19 cellular contexts compared by ENCODE assay signal in the genomic region with DNA sequence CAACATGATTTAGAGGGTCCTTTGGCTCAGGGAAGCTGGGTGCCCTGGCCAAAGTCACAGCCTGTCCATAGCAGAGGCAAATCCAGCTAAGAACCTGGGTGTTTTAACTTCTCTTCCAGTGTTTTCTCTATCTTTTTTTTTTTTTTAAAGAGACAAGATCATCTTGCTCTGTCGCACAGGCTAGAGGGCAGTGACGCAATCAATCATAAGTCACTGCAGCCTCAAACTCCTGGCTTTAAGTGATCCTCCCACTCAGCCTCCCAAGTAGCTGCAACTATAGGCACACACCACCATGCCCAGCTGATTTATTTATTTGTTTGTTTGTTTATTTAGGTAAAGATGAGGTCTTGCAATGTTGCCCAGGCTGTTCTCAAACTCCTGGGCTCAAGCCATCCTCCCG. TPM values are rescaled to one million over a fixed set of nuclear protein-coding genes. Genes with fewer than 3 reads are reported as not detected.
DNase-seq lines count a peak whose midpoint lies in the region; ATAC-seq, FAIRE-seq and TF ChIP-seq lines count a peak whose summit lies in the region.
"Had no signal": no experiment of that assay in that cellular context is flagged by ENCODE, and none has a peak within 500 bp of the region (broad histone marks: within the 10 kb centered on the region; RNA-seq: fewer than 3 reads in every experiment).

No MANE protein-coding gene starts in this region.

- POLR2A ChIA-PET in K562 (lab: Yijun Ruan, JAX): interaction anchor here (0.8 to 1.5 kb wide), 2 partner anchors 10 to 547 kb away, joined by 3 to 4 read pairs; a partner anchor contains a TSS

- TF ChIP-seq EP300 in K562 (IDR thresholded peaks at IDR 0.05; ENCODE audit: low read length) (no peak), ovary (IDR thresholded peaks at IDR 0.05) (no peak)

- FAIRE-seq in K562 (lab: Jason Lieb, UNC): no peak
- FAIRE-seq: D721Med, G401.6, GM12891, H54 had no signal

- CTCF ChIA-PET in K562 (lab: Yijun Ruan, JAX; ENCODE audit: low intra/inter-chr PET ratio): no interaction called here

- peak; percentile 2 for DNase-seq in activated effector memory CD4-positive, alpha-beta T cell treated with anti-CD3 and anti-CD28 coated beads, Interleukin-2, amount 50 U/mL, for 16 hours
- no peak for DNase-seq in activated effector memory CD4-positive, alpha-beta T cell treated with Interleukin-2 at 50 U/mL for 16 hours
- peak; percentile 64 for DNase-seq in MV-4-11 (lab: John Stamatoyannopoulos, UW)
- DNase-seq in K562 (ENCODE audit: extremely low read depth in 1 of 4, low spot score in 3 of 4): no peak
- no peak for DNase-seq in GM19238 (ENCODE audit: insufficient read length, low spot score)
- DNase-seq in ovary: no peak
- no peak for DNase-seq in medulla oblongata (ENCODE audit: extremely low spot score)
- DNase-seq: AML-193; Caco-2; CD4-positive, alpha-beta T cell; GM23248; HCEC 1CT had no signal

- 0% methylated on average over 3 of the region's 3 CpGs for WGBS in K562 (ENCODE audit: insufficient coverage, low coverage, missing lambda C conversion rate)
- 68 to 76% (median 72%) methylated on average over 3 of the region's 3 CpGs for WGBS in ovary, 3 donors

- H3K9me1 ChIP-seq in K562 (ENCODE audit: control insufficient read depth, insufficient read depth, low read length): no peaks in the 10 kb centered on the region

- H3K27me3 ChIP-seq in K562 (ENCODE audit: control insufficient read depth in 2 of 2, insufficient read depth in 2 of 2, low read length in 2 of 2) (peaks cover 0 to 16% of the 10 kb centered on the region in 2 experiments; a peak in 2 of 5 replicates), ovary (no peaks in the 10 kb centered on the region)

- BruUV-seq in K562 (replicated peaks; lab: Mats Ljungman, UMichigan): no TSS peak

- H3K36me3 ChIP-seq in K562 (ENCODE audit: control insufficient read depth, insufficient read depth, low read length) (no peaks in the 10 kb centered on the region), ovary (no peaks in the 10 kb centered on the region)

- H3K4me1 ChIP-seq in K562 (replicated peaks in 1 of 2; ENCODE audit: control insufficient read depth in 2 of 2, insufficient read depth in 2 of 2, low read length in 2 of 2) (no peaks in the 10 kb centered on the region), ovary (ENCODE audit: insufficient read depth) (no peaks in the 10 kb centered on the region)
- H3K4me1 ChIP-seq: Caco-2 had no signal

- no peak overlapping the region for H2AFZ ChIP-seq in K562 (ENCODE audit: low read depth, low read length)
- H2AFZ ChIP-seq: GM23248 had no signal

- H3K4me3 ChIP-seq in K562 (no peak overlapping the region), ovary (no peak overlapping the region)
- H3K4me3 ChIP-seq: GM23248 had no signal

- intact Hi-C loops in K562 (cut with micrococcal nuclease): no loop called here
- intact Hi-C loops in ovary (cut with DNase I): no loop called here

- H3K27ac ChIP-seq in K562 (ENCODE audit: extremely low read depth, low read depth, low read length) (no peak overlapping the region), ovary (no peak overlapping the region)
- H3K27ac ChIP-seq: C4-2B, GM23248 had no signal

- ATAC-seq in K562: no peak

- TF ChIP-seq POLR2A in K562 (conservative IDR thresholded peaks at IDR 0.05) (no peak), ovary (IDR thresholded peaks at IDR 0.05) (no peak)

- no peaks in the 10 kb centered on the region for H4K20me1 ChIP-seq in K562 (replicated peaks; ENCODE audit: control insufficient read depth, insufficient read depth, low read length)

- H3K79me2 ChIP-seq in K562 (ENCODE audit: control insufficient read depth, insufficient read depth, low read length): no peaks in the 10 kb centered on the region

- H3K9me3 ChIP-seq in K562 (replicated peaks; ENCODE audit: control insufficient read depth, insufficient read depth, low read depth, low read length) (no peaks in the 10 kb centered on the region), ovary (no peaks in the 10 kb centered on the region)
- H3K9me3 ChIP-seq: Caco-2 had no signal

- in situ Hi-C loops in K562 (cut with MboI): no loop called here

- no peak overlapping the region for H3K4me2 ChIP-seq in K562 (ENCODE audit: insufficient read depth, low read length)

- TF ChIP-seq CTCF in K562 (IDR thresholded peaks at IDR 0.05 in 2 of 3, conservative IDR thresholded peaks at IDR 0.05 in 1 of 3; ENCODE audit: insufficient read depth in 2 of 3, low read depth in 1 of 3, low read length in 3 of 3) (no peak), ovary (IDR thresholded peaks at IDR 0.05) (no peak)

- no peak for TF ChIP-seq RAD21 in K562 (CRISPR knock-in tag; conservative IDR thresholded peaks at IDR 0.05 in 1 of 2, IDR thresholded peaks at IDR 0.05 in 1 of 2)

- H3K9ac ChIP-seq in K562 (ENCODE audit: insufficient read depth in 1 of 2, low read depth in 2 of 2, low read length in 2 of 2): no peak overlapping the region
- H3K9ac ChIP-seq: GM23248 had no signal

TF ChIP-seq in K562, 482 proteins besides CTCF, POLR2A, EP300 and RAD21:
- TF ChIP-seq, protein P1, sequence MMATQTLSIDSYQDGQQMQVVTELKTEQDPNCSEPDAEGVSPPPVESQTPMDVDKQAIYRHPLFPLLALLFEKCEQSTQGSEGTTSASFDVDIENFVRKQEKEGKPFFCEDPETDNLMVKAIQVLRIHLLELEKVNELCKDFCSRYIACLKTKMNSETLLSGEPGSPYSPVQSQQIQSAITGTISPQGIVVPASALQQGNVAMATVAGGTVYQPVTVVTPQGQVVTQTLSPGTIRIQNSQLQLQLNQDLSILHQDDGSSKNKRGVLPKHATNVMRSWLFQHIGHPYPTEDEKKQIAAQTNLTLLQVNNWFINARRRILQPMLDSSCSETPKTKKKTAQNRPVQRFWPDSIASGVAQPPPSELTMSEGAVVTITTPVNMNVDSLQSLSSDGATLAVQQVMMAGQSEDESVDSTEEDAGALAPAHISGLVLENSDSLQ (IDR thresholded peaks at IDR 0.05): peak; percentile 27; the same call in 1 of the 2 replicates
- TF ChIP-seq CREB1 (IDR thresholded peaks at IDR 0.05) (no peak), CREB1 (CRISPR knock-in tag; IDR thresholded peaks at IDR 0.05) (no peak), ZNF384 (IDR thresholded peaks at IDR 0.05; ENCODE audit: low read depth, low read length) (peak; percentile 58; the same call in 1 of the 2 replicates), CEBPB (tag; IDR thresholded peaks at IDR 0.05) (peak; percentile 69), ZNF707 (CRISPR knock-in tag; conservative IDR thresholded peaks at IDR 0.05) (no peak), MEIS2 (IDR thresholded peaks at IDR 0.05; ENCODE audit: partially characterized antibody) (peak; percentile 10), CHCHD3 (CRISPR knock-in tag; IDR thresholded peaks at IDR 0.05) (no peak), CEBPG (CRISPR knock-in tag; IDR thresholded peaks at IDR 0.05) (no peak), CEBPG (tag; conservative IDR thresholded peaks at IDR 0.05 in 1 of 2, IDR thresholded peaks at IDR 0.05 in 1 of 2) (peak; percentile 52 to 68), HOXB6 (CRISPR knock-in tag; IDR thresholded peaks at IDR 0.05; ENCODE audit: borderline replicate concordance) (no peak)
- TF ChIP-seq, protein P2, sequence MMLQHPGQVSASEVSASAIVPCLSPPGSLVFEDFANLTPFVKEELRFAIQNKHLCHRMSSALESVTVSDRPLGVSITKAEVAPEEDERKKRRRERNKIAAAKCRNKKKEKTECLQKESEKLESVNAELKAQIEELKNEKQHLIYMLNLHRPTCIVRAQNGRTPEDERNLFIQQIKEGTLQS (IDR thresholded peaks at IDR 0.05): peak; percentile 68
- TF ChIP-seq, protein P2 (CRISPR knock-in tag; conservative IDR thresholded peaks at IDR 0.05): no peak

RNA-seq across cellular contexts. Expression of a gene that starts 14.8 kb away (rescaled TPM):
- not detected in 2 replicates for total RNA-seq in K562 (2011; cell fraction: chromatin; rRNA removed; ENCODE audit: low replicate concordance)
- not detected in 2 replicates for total RNA-seq in K562 (2011; cell fraction: nucleolus; rRNA removed)
- under 0.01 TPM in 1 of 2 replicates, not detected in the other for total RNA-seq in K562 (2011; cell fraction: nucleoplasm; rRNA removed)
- total RNA-seq in K562 (2014; rRNA removed) (not detected in 2 replicates), K562 (2014; rRNA removed; fragmentation: Illumina TruSeq; extraction: Trizol) (not detected in 2 replicates), K562 (2015; rRNA removed; fragmentation: Illumina TruSeq; extraction: Trizol) (not detected in 2 replicates), K562 (2021) (not detected in 2 replicates), ovary (1 to 10 TPM in 2 of 7 donors, under 1 TPM in 4, not detected in 1; 0.08 to 5.4 (median 0.68) TPM)
- polyA plus RNA-seq in K562 (2011; rRNA removed) (not detected in 2 replicates), K562 (2014; fragmentation: Illumina TruSeq; extraction: Trizol) (not detected in 2 replicates), K562 (2014; fragmentation: Nextera tagmentation; extraction: Ambion mirVana) (not detected), K562 (2014; rRNA removed) (not detected in 2 replicates), ovary (under 1 TPM; 0.12 to 0.72 TPM)
- polyA plus RNA-seq in K562 (2011; cell fraction: cytosol; rRNA removed): not detected in 2 replicates
- not detected in 2 replicates for polyA plus RNA-seq in K562 (2011; cell fraction: nucleus; rRNA removed)
- 0.01 and 0.08 TPM in 2 replicates for polyA plus RNA-seq in K562 (2012)
- polyA minus RNA-seq in K562 (2011; rRNA and poly(A)+ RNA removed): 0.28 TPM in 1 of 2 replicates, not detected in the other
- polyA minus RNA-seq in K562 (2011; cell fraction: cytosol; rRNA and poly(A)+ RNA removed): not detected in 2 replicates
- polyA minus RNA-seq in K562 (2011; cell fraction: nucleus; rRNA and poly(A)+ RNA removed): not detected in 2 replicates
- total RNA-seq: CD4-positive, alpha-beta T cell; GM23248; HT-29 had no signal
- polyA plus RNA-seq: BJ, GM23248 had no signal

Comparison
In these comparisons a context has a peak if more than half of its experiments do, and no peak if none do; other contexts are left out.
1. DNase-seq: peak in activated effector memory CD4-positive, alpha-beta T cell treated with anti-CD3 and anti-CD28 coated beads, Interleukin-2, amount 50 U/mL, for 16 hours (single experiment) and MV-4-11 (single experiment); none in activated effector memory CD4-positive, alpha-beta T cell treated with Interleukin-2 at 50 U/mL for 16 hours (single experiment), K562 (0 of 4), GM19238 (single experiment), ovary (0 of 5) and medulla oblongata (single experiment).